ENCODE assay signal across 1 cellular context in genomic region chr12:56119361-56119796, GRCh38.
A peak's percentile ranks its signal among the peaks of the same experiment; 100 is the strongest.
TF ChIP-seq lines count a peak whose summit lies in the region.

No MANE protein-coding gene starts in this region.

TF ChIP-seq in HepG2, 621 proteins besides CTCF, POLR2A, EP300 and RAD21 (continued from another document and continues in another):
- TF ChIP-seq ARID5B (CRISPR knock-in tag; IDR thresholded peaks at IDR 0.05) (peak; percentile 52), RFX1 (IDR thresholded peaks at IDR 0.05) (no peak), SP5 (CRISPR knock-in tag; IDR thresholded peaks at IDR 0.05; ENCODE audit: borderline replicate concordance, low read depth) (peak; percentile 25; the same call in 1 of the 2 replicates), KMT2A (CRISPR knock-in tag; IDR thresholded peaks at IDR 0.05) (peak; percentile 40; the same call in 1 of the 2 replicates), HHEX (CRISPR knock-in tag; IDR thresholded peaks at IDR 0.05) (no peak), ZNF652 (CRISPR knock-in tag; IDR thresholded peaks at IDR 0.05; ENCODE audit: borderline replicate concordance, low read depth) (peak; percentile 51; the same call in 1 of the 2 replicates), ZNF143 (CRISPR knock-in tag; IDR thresholded peaks at IDR 0.05) (no peak), CEBPB (IDR thresholded peaks at IDR 0.05; ENCODE audit: borderline replicate concordance, low read depth, low read length) (peak; percentile 19; the same call in 1 of the 2 replicates), ZNF792 (CRISPR knock-in tag; IDR thresholded peaks at IDR 0.05) (peak; percentile 25; the same call in 1 of the 2 replicates), MLX (CRISPR knock-in tag; IDR thresholded peaks at IDR 0.05) (0 out of 2 replicates have a peak, but pooled peaks have one; percentile 36), RELA (CRISPR knock-in tag; IDR thresholded peaks at IDR 0.05) (0 out of 2 replicates have a peak, but pooled peaks have one; percentile 37), SIN3B (IDR thresholded peaks at IDR 0.05; ENCODE audit: low read length) (peak; percentile 60; the same call in 1 of the 2 replicates), TFDP2 (CRISPR knock-in tag; IDR thresholded peaks at IDR 0.05) (0 out of 2 replicates have a peak, but pooled peaks have one; percentile 52), MYC (CRISPR knock-in tag; IDR thresholded peaks at IDR 0.05; ENCODE audit: borderline replicate concordance) (peak; percentile 93), MAX (IDR thresholded peaks at IDR 0.05) (peak; percentile 96), GATAD2A (CRISPR knock-in tag; IDR thresholded peaks at IDR 0.05) (peak; percentile 79), PTBP1 (IDR thresholded peaks at IDR 0.05; ENCODE audit: low read depth, low read length, poor library complexity, severe bottlenecking) (no peak), TFAP4 (IDR thresholded peaks at IDR 0.05; ENCODE audit: borderline replicate concordance, low read depth) (0 out of 2 replicates have a peak, but pooled peaks have one; percentile 16), POGZ (CRISPR knock-in tag; IDR thresholded peaks at IDR 0.05) (peak; percentile 23; the same call in 1 of the 2 replicates), HOXA5 (CRISPR knock-in tag; IDR thresholded peaks at IDR 0.05) (0 out of 2 replicates have a peak, but pooled peaks have one; percentile 58), THAP11 (CRISPR knock-in tag; IDR thresholded peaks at IDR 0.05) (peak; percentile 76), ERF (CRISPR knock-in tag; IDR thresholded peaks at IDR 0.05) (0 out of 2 replicates have a peak, but pooled peaks have one; percentile 19), AGO2 (optimal IDR thresholded peaks at IDR 0.05; ENCODE audit: low read depth, low read length) (no peak), CCDC6 (CRISPR knock-in tag; IDR thresholded peaks at IDR 0.05) (no peak), CERS6 (CRISPR knock-in tag; IDR thresholded peaks at IDR 0.05) (no peak), MED1 (CRISPR knock-in tag; IDR thresholded peaks at IDR 0.05) (0 out of 2 replicates have a peak, but pooled peaks have one; percentile 12), PATZ1 (CRISPR knock-in tag; IDR thresholded peaks at IDR 0.05) (peak; percentile 90), ARID2 (CRISPR knock-in tag; IDR thresholded peaks at IDR 0.05; ENCODE audit: borderline replicate concordance) (0 out of 2 replicates have a peak, but pooled peaks have one; percentile 55), HMGXB3 (CRISPR knock-in tag; IDR thresholded peaks at IDR 0.05; ENCODE audit: borderline replicate concordance) (peak; percentile 37; the same call in 1 of the 2 replicates), ZNF839 (CRISPR knock-in tag; IDR thresholded peaks at IDR 0.05; ENCODE audit: borderline replicate concordance) (no peak), SKI (IDR thresholded peaks at IDR 0.05; ENCODE audit: partially characterized antibody) (peak; percentile 25), MXD4 (CRISPR knock-in tag; IDR thresholded peaks at IDR 0.05) (peak; percentile 78; the same call in 1 of the 2 replicates), NR2F6 (IDR thresholded peaks at IDR 0.05) (peak; percentile 84), NR2F6 (CRISPR knock-in tag; IDR thresholded peaks at IDR 0.05) (peak; percentile 84), SIX4 (CRISPR knock-in tag; IDR thresholded peaks at IDR 0.05) (no peak), BCL3 (CRISPR knock-in tag; IDR thresholded peaks at IDR 0.05) (no peak), STAG1 (CRISPR knock-in tag; IDR thresholded peaks at IDR 0.05) (peak; percentile 85), JUNB (CRISPR knock-in tag; IDR thresholded peaks at IDR 0.05; ENCODE audit: borderline replicate concordance) (no peak), ZSCAN5A (CRISPR knock-in tag; IDR thresholded peaks at IDR 0.05; ENCODE audit: borderline replicate concordance) (peak; percentile 59; the same call in 1 of the 2 replicates), HDAC2 (CRISPR knock-in tag; IDR thresholded peaks at IDR 0.05) (no peak), ZNF766 (CRISPR knock-in tag; IDR thresholded peaks at IDR 0.05; ENCODE audit: borderline replicate concordance) (no peak), SOX6 (IDR thresholded peaks at IDR 0.05) (no peak), SOX6 (CRISPR knock-in tag; IDR thresholded peaks at IDR 0.05) (peak; percentile 52; the same call in 1 of the 2 replicates), MAZ (IDR thresholded peaks at IDR 0.05; ENCODE audit: borderline replicate concordance, low read depth, low read length) (peak; percentile 86), MAZ (CRISPR knock-in tag; IDR thresholded peaks at IDR 0.05; ENCODE audit: low read depth) (peak; percentile 49; the same call in 1 of the 2 replicates)
